In genomic region chr6:41083072-41083471, GRCh38 we compare ENCODE assay signal across 10 cellular contexts. TPM values are rescaled to one million over a fixed set of nuclear protein-coding genes. Genes with fewer than 3 reads are reported as not detected.
"Had no signal": no experiment of that assay in that cellular context is flagged by ENCODE, and none has a peak within 500 bp of the region (broad histone marks: within the 10 kb centered on the region; RNA-seq: fewer than 3 reads in every experiment).

No MANE protein-coding gene starts in this region.

- ATAC-seq: HepG2 had no signal

- H3K9me3 Mint-ChIP-seq: H9, IgD-negative memory B cell had no signal

- DNase-seq: GM23248, GOT3, H9, HCEC 1CT, KBM-7 had no signal

- H3K4me3 Mint-ChIP-seq: H9, IgD-negative memory B cell had no signal

- H3K4me3 ChIP-seq: GM23248 had no signal

- H3K27me3 Mint-ChIP-seq: IgD-negative memory B cell had no signal

- H3K9ac ChIP-seq: GM23248 had no signal

- H3K27ac ChIP-seq: GM23248, HL-60 had no signal

- H2AFZ ChIP-seq: GM23248 had no signal

RNA-seq across cellular contexts. Expression of gene APOBEC2, which starts 30.1 kb away (rescaled TPM):
- total RNA-seq: GM23248, H4, H9, HT1080 had no signal

RNA-seq across cellular contexts. Expression of gene TSPO2, which starts 40.8 kb away (rescaled TPM):
- total RNA-seq: GM23248, H4, H9, HepG2 had no signal

RNA-seq across cellular contexts. Expression of gene UNC5CL, which starts 44.1 kb away (rescaled TPM):
- total RNA-seq: GM23248 had no signal
